8 cellular contexts compared by ENCODE assay signal in genomic region chr13:51222510-51223283, GRCh38. TPM values are rescaled to one million over a fixed set of nuclear protein-coding genes. Genes with fewer than 3 reads are reported as not detected.
A peak's percentile ranks its signal among the peaks of the same experiment; 100 is the strongest.
DNase-seq lines count a peak whose midpoint lies in the region; ATAC-seq and TF ChIP-seq lines count a peak whose summit lies in the region.

No MANE protein-coding gene starts in this region.

- H3K27me3 ChIP-seq in left ventricle myocardium inferior (ENCODE audit: low read depth): no peaks in the 10 kb centered on the region
- no peaks in the 10 kb centered on the region for H3K27me3 ChIP-seq in sigmoid colon

- no peak for TF ChIP-seq POLR2A in sigmoid colon (IDR thresholded peaks at IDR 0.05)

- H3K27ac ChIP-seq in left ventricle myocardium inferior (replicated peaks) (peak overlapping the region; percentile 89), sigmoid colon (peak overlapping the region; percentile 77 to 93 (median 88))

- H3K4me1 ChIP-seq in left ventricle myocardium inferior (peaks cover 40% of the 10 kb centered on the region), sigmoid colon (peaks cover 0 to 50% (median 40%) of the 10 kb centered on the region in 4 donors)

- H3K9me3 ChIP-seq in left ventricle myocardium inferior (replicated peaks) (no peaks in the 10 kb centered on the region), sigmoid colon (no peaks in the 10 kb centered on the region)

- peak; percentile 20 for ATAC-seq in HG03558 (IDR thresholded peaks at IDR 0.05; ENCODE audit: extremely low read depth, unreplicated experiment)
- ATAC-seq in GM19035 (IDR thresholded peaks at IDR 0.05; ENCODE audit: unreplicated experiment): no peak

- DNase-seq in NCI-H1105 treated with DMSO at 0.1 percent for 48 hours (lab: John Stamatoyannopoulos, UW) (peak; percentile 32), NCI-H1105 (lab: John Stamatoyannopoulos, UW) (no peak), left ventricle myocardium inferior (no peak), sigmoid colon (no peak), NCI-H2107 treated with DMSO at 0.1 percent for 48 hours (lab: John Stamatoyannopoulos, UW; ENCODE audit: unreplicated experiment) (no peak)
- DNase-seq in activated T-cell treated with anti-CD3 and anti-CD28 coated beads, Interleukin-2, amount 50 U/mL, for 48 hours: peak; percentile 32 to 38

- H3K36me3 ChIP-seq in left ventricle myocardium inferior (no peaks in the 10 kb centered on the region), sigmoid colon (no peaks in the 10 kb centered on the region)

- intact Hi-C loops in left ventricle myocardium inferior (cut with micrococcal nuclease): loop anchor here (10.0 kb wide), 1 partner anchor 62 kb away; no protein-coding TSS in a partner anchor
- intact Hi-C loops in sigmoid colon (cut with DNase I): loop anchor here (1.0 to 5.0 kb wide), 4 partner anchors 64 to 580 kb away; partner anchors contain the start of genes DHRS12 and INTS6

- 2 to 3% methylated on average over 59 of the region's 59 CpGs for WGBS in sigmoid colon, 2 donors

- no peak for TF ChIP-seq CTCF in left ventricle myocardium inferior (IDR thresholded peaks at IDR 0.05; ENCODE audit: borderline replicate concordance)
- TF ChIP-seq CTCF in sigmoid colon (IDR thresholded peaks at IDR 0.05): peak in 1 of 4 experiments; percentile 17

- TF ChIP-seq EP300 in sigmoid colon (IDR thresholded peaks at IDR 0.05): no peak

- H3K4me3 ChIP-seq in left ventricle myocardium inferior (peak overlapping the region; percentile 98), sigmoid colon (peak overlapping the region; percentile 71 to 97 (median 92))

RNA-seq across cellular contexts. Expression of gene FAM124A, which starts 0.5 kb away (rescaled TPM):
- total RNA-seq in left ventricle myocardium inferior (5.7 TPM), sigmoid colon (10 to 100 TPM; 11.7 to 18.3 (median 16.3) TPM)
- polyA plus RNA-seq in sigmoid colon: 1 to 10 TPM in 1 of 3 donors, under 1 TPM in 2; 0.23 to 2.4 (median 0.60) TPM

Comparison
In these comparisons a context has a peak if more than half of its experiments do, and no peak if none do; other contexts are left out.
1. DNase-seq: peak in NCI-H1105 treated with DMSO at 0.1 percent for 48 hours (single experiment) and activated T-cell treated with anti-CD3 and anti-CD28 coated beads, Interleukin-2, amount 50 U/mL, for 48 hours (2 of 2); none in NCI-H1105 (single experiment), left ventricle myocardium inferior (single experiment), sigmoid colon (single experiment) and NCI-H2107 treated with DMSO at 0.1 percent for 48 hours (single experiment).